18 cellular contexts compared by ENCODE assay signal in the genomic region with DNA sequence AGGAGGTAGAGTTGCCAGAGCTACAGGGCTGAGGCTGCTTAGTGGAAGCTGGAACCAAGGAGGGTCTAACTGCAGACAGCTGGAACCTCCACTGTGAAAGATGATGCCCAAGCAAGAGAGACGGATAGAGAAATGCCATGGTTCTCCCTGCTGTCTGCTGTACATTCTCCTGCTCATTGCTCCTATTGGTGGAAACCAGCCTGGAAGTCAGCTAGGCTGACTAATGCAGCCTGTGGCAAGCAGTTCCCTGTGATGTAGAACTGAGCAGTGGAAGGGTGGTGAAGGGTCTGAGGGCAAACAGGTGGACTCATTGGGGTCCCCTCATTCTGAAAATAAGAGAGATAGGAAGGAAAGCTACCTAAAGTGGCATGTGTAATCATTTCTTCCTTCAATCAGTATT.
"Had no signal": no experiment of that assay in that cellular context is flagged by ENCODE, and none has a peak within 500 bp of the region (broad histone marks: within the 10 kb centered on the region; RNA-seq: fewer than 3 reads in every experiment).

No MANE protein-coding gene starts in this region.

- H3K27me3 ChIP-seq: esophagus squamous epithelium, foreskin keratinocyte, hepatocyte, neural progenitor cell, ovary, right atrium auricular region, sigmoid colon, stomach, transverse colon had no signal

- H3K4me1 ChIP-seq: neural progenitor cell, right atrium auricular region, sigmoid colon, stomach, transverse colon had no signal

- H3K4me3 ChIP-seq: esophagus squamous epithelium, hepatocyte, neural progenitor cell, ovary, right atrium auricular region, sigmoid colon, skin epidermis, stomach, thoracic aorta, transverse colon had no signal

- H3K36me3 ChIP-seq: esophagus squamous epithelium, neural progenitor cell, ovary, right atrium auricular region, sigmoid colon, stomach, thoracic aorta, transverse colon had no signal

- DNase-seq: effector memory CD8-positive, alpha-beta T cell; esophagus squamous epithelium; foreskin keratinocyte; head of caudate nucleus; kidney glomerular epithelial cell; nucleus accumbens; ovary; sigmoid colon; stimulated activated naive CD4-positive, alpha-beta T cell; stomach; substantia nigra; transverse colon had no signal

- ATAC-seq: effector memory CD8-positive, alpha-beta T cell; foreskin keratinocyte; left lobe of liver had no signal

- H3K27ac ChIP-seq: esophagus squamous epithelium, foreskin keratinocyte, hepatocyte, neural progenitor cell, ovary, right atrium auricular region, sigmoid colon, stomach, thoracic aorta, transverse colon had no signal

- H3K9ac ChIP-seq: neural progenitor cell had no signal

- H3K79me2 ChIP-seq: hepatocyte had no signal

- H3K9me3 ChIP-seq: ovary, right atrium auricular region, thoracic aorta, transverse colon had no signal

- H3K4me2 ChIP-seq: hepatocyte, neural progenitor cell had no signal

- H2AFZ ChIP-seq: hepatocyte, neural progenitor cell had no signal
